33 cellular contexts compared by ENCODE assay signal in the genomic region with DNA sequence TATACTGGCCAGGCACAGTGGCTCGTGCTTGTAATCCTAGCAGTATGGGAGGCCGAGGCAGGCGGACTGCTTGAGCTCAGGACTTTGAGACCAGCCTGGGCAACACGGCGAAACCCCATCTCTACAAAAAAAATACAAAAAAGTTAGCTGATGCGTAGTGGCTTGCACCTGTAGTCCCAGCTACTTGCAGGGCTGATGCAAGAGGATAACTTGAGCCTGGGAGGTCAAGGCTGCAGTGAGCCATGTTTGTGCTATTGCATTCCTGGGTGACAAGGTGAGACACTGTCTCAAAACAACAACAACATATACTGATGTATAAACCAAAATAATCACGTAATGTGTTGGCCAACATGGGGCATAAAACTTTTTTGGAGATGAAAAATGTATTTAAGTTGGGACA. TPM values are rescaled to one million over a fixed set of nuclear protein-coding genes. Genes with fewer than 3 reads are reported as not detected.
"Had no signal": no experiment of that assay in that cellular context is flagged by ENCODE, and none has a peak within 500 bp of the region (broad histone marks: within the 10 kb centered on the region; RNA-seq: fewer than 3 reads in every experiment).

No MANE protein-coding gene starts in this region.

- H3K27ac Mint-ChIP-seq: activated CD4-positive, alpha-beta memory T cell treated with anti-CD3 and anti-CD28 coated beads, Interleukin-2, amount 10 ng/mL, durations not matched to agents 7 days and 5 days; activated CD4-positive, alpha-beta T cell treated with anti-CD3 and anti-CD28 coated beads, Interleukin-2, amount 10 ng/mL, durations not matched to agents 7 days and 5 days; activated CD8-positive, alpha-beta memory T cell treated with anti-CD3 and anti-CD28 coated beads, Interleukin-2, amount 10 ng/mL, durations not matched to agents 7 days and 5 days; activated naive CD4-positive, alpha-beta T cell treated with anti-CD3 and anti-CD28 coated beads for 36 hours; activated naive CD4-positive, alpha-beta T cell treated with anti-CD3 and anti-CD28 coated beads, Interleukin-2, amount 50 U/mL, for 24 hours; activated naive CD8-positive, alpha-beta T cell treated with anti-CD3 and anti-CD28 coated beads for 36 hours; activated naive CD8-positive, alpha-beta T cell treated with anti-CD3 and anti-CD28 coated beads, Interleukin-2, amount 50 U/mL, for 24 hours; activated T-helper 2 cell treated with anti-CD3 and anti-CD28 coated beads, Interferon-gamma antibody, Interleukin-2, Interleukin-4, amounts not matched to agents 10 μg/mL and 5 μg/mL and 100 μg/mL, durations not matched to agents 14 hours and 24 hours and 36 hours; endodermal cell had no signal

- H3K9me3 ChIP-seq: adrenal gland, body of pancreas, esophagus muscularis mucosa, gastrocnemius medialis, heart left ventricle had no signal

- H3K27ac ChIP-seq: adrenal gland, body of pancreas, esophagus muscularis mucosa, foreskin keratinocyte, gastrocnemius medialis, heart left ventricle had no signal

- H3K4me3 ChIP-seq: adrenal gland, body of pancreas, esophagus muscularis mucosa, gastrocnemius medialis, heart left ventricle had no signal

- H3K4me1 ChIP-seq: adrenal gland, body of pancreas, foreskin keratinocyte, gastrocnemius medialis had no signal

- H3K4me3 Mint-ChIP-seq: activated CD4-positive, alpha-beta memory T cell treated with anti-CD3 and anti-CD28 coated beads, Interleukin-2, amount 10 ng/mL, durations not matched to agents 7 days and 5 days; activated CD4-positive, alpha-beta T cell treated with anti-CD3 and anti-CD28 coated beads, Interleukin-2, amount 10 ng/mL, durations not matched to agents 7 days and 5 days; activated CD8-positive, alpha-beta memory T cell treated with anti-CD3 and anti-CD28 coated beads, Interleukin-2, amount 10 ng/mL, durations not matched to agents 7 days and 5 days; activated naive CD4-positive, alpha-beta T cell treated with anti-CD3 and anti-CD28 coated beads for 36 hours; activated naive CD4-positive, alpha-beta T cell treated with anti-CD3 and anti-CD28 coated beads, Interleukin-2, amount 50 U/mL, for 24 hours; activated naive CD8-positive, alpha-beta T cell treated with anti-CD3 and anti-CD28 coated beads for 36 hours; activated naive CD8-positive, alpha-beta T cell treated with anti-CD3 and anti-CD28 coated beads, Interleukin-2, amount 50 U/mL, for 24 hours; endodermal cell had no signal

- H3K27me3 Mint-ChIP-seq: activated CD4-positive, alpha-beta memory T cell treated with anti-CD3 and anti-CD28 coated beads, Interleukin-2, amount 10 ng/mL, durations not matched to agents 7 days and 5 days; activated CD4-positive, alpha-beta T cell treated with anti-CD3 and anti-CD28 coated beads, Interleukin-2, amount 10 ng/mL, durations not matched to agents 7 days and 5 days; activated CD8-positive, alpha-beta memory T cell treated with anti-CD3 and anti-CD28 coated beads, Interleukin-2, amount 10 ng/mL, durations not matched to agents 7 days and 5 days; activated naive CD4-positive, alpha-beta T cell treated with anti-CD3 and anti-CD28 coated beads, Interleukin-2, amount 50 U/mL, for 24 hours; activated naive CD8-positive, alpha-beta T cell treated with anti-CD3 and anti-CD28 coated beads for 36 hours; activated naive CD8-positive, alpha-beta T cell treated with anti-CD3 and anti-CD28 coated beads, Interleukin-2, amount 50 U/mL, for 24 hours had no signal

- H3K27me3 ChIP-seq: adrenal gland, body of pancreas, esophagus muscularis mucosa, foreskin keratinocyte, gastrocnemius medialis, heart left ventricle had no signal

- DNase-seq: activated CD4-positive, alpha-beta memory T cell treated with anti-CD3 and anti-CD28 coated beads, Interleukin-2, amount 10 ng/mL, durations not matched to agents 7 days and 5 days; activated CD4-positive, alpha-beta T cell treated with anti-CD3 and anti-CD28 coated beads for 1 hour; activated CD4-positive, alpha-beta T cell treated with anti-CD3 and anti-CD28 coated beads for 4 hours; activated CD4-positive, alpha-beta T cell treated with anti-CD3 and anti-CD28 coated beads, Interleukin-2, amount 10 ng/mL, durations not matched to agents 7 days and 5 days; activated CD4-positive, alpha-beta T cell treated with anti-CD3 and anti-CD28 coated beads, Interleukin-2, amount 50 U/mL, for 4 hours; activated CD8-positive, alpha-beta memory T cell treated with anti-CD3 and anti-CD28 coated beads, Interleukin-2, amount 10 ng/mL, durations not matched to agents 7 days and 5 days; activated CD8-positive, alpha-beta memory T cell treated with anti-CD3 and anti-CD28 coated beads, Interleukin-2, amount 50 U/mL, for 4 hours; activated effector memory CD4-positive, alpha-beta T cell treated with anti-CD3 and anti-CD28 coated beads, Interleukin-2, amount 50 U/mL, for 16 hours; activated naive CD4-positive, alpha-beta T cell treated with anti-CD3 and anti-CD28 coated beads for 36 hours; activated naive CD8-positive, alpha-beta T cell treated with anti-CD3 and anti-CD28 coated beads for 36 hours; activated naive CD8-positive, alpha-beta T cell treated with anti-CD3 and anti-CD28 coated beads, Interleukin-2, amount 50 U/mL, for 24 hours; activated T-cell treated with anti-CD3 and anti-CD28 coated beads, Interleukin-2, amount 50 U/mL, for 1 hour; adrenal gland; amygdala; aorta; body of pancreas; caudate nucleus; effector memory CD4-positive, alpha-beta T cell; endodermal cell; erythroblast; foreskin keratinocyte; gastrocnemius medialis; glutamatergic neuron; heart left ventricle; T-helper 2 cell had no signal

- ATAC-seq: activated CD8-positive, alpha-beta memory T cell treated with anti-CD3 and anti-CD28 coated beads, Interleukin-2, amount 10 ng/mL, durations not matched to agents 7 days and 5 days; activated naive CD8-positive, alpha-beta T cell treated with anti-CD3 and anti-CD28 coated beads, Interleukin-2, amount 50 U/mL, for 24 hours; body of pancreas; foreskin keratinocyte; gastrocnemius medialis; heart left ventricle had no signal

- FAIRE-seq: colon had no signal

- H3K9me3 Mint-ChIP-seq: activated CD4-positive, alpha-beta memory T cell treated with anti-CD3 and anti-CD28 coated beads, Interleukin-2, amount 10 ng/mL, durations not matched to agents 7 days and 5 days; activated CD4-positive, alpha-beta T cell treated with anti-CD3 and anti-CD28 coated beads, Interleukin-2, amount 10 ng/mL, durations not matched to agents 7 days and 5 days; activated naive CD4-positive, alpha-beta T cell treated with anti-CD3 and anti-CD28 coated beads for 36 hours; activated naive CD4-positive, alpha-beta T cell treated with anti-CD3 and anti-CD28 coated beads, Interleukin-2, amount 50 U/mL, for 24 hours; activated naive CD8-positive, alpha-beta T cell treated with anti-CD3 and anti-CD28 coated beads for 36 hours; activated naive CD8-positive, alpha-beta T cell treated with anti-CD3 and anti-CD28 coated beads, Interleukin-2, amount 50 U/mL, for 24 hours; activated T-helper 2 cell treated with anti-CD3 and anti-CD28 coated beads, Interferon-gamma antibody, Interleukin-2, Interleukin-4, amounts not matched to agents 10 μg/mL and 5 μg/mL and 100 μg/mL, durations not matched to agents 14 hours and 24 hours and 36 hours; endodermal cell had no signal

RNA-seq across cellular contexts. Expression of a gene that starts 13.8 kb away (rescaled TPM):
- total RNA-seq: activated CD4-positive, alpha-beta memory T cell treated with anti-CD3 and anti-CD28 coated beads, Interleukin-2, amount 10 ng/mL, durations not matched to agents 7 days and 5 days; activated CD4-positive, alpha-beta T cell treated with anti-CD3 and anti-CD28 coated beads, Interleukin-2, amount 10 ng/mL, durations not matched to agents 7 days and 5 days; activated CD8-positive, alpha-beta memory T cell treated with anti-CD3 and anti-CD28 coated beads for 36 hours; activated CD8-positive, alpha-beta memory T cell treated with anti-CD3 and anti-CD28 coated beads, Interleukin-2, amount 10 ng/mL, durations not matched to agents 7 days and 5 days; activated naive CD4-positive, alpha-beta T cell treated with anti-CD3 and anti-CD28 coated beads for 36 hours; activated naive CD8-positive, alpha-beta T cell treated with anti-CD3 and anti-CD28 coated beads for 36 hours; activated T-helper 2 cell treated with anti-CD3 and anti-CD28 coated beads, Interferon-gamma antibody, Interleukin-2, Interleukin-4, amounts not matched to agents 10 μg/mL and 5 μg/mL and 100 μg/mL, durations not matched to agents 14 hours and 24 hours and 36 hours; adrenal gland; aorta; body of pancreas; chondrocyte; dermis microvascular lymphatic vessel endothelial cell; esophagus muscularis mucosa; foreskin keratinocyte; gastrocnemius medialis; heart left ventricle; T-helper 1 cell treated with Interleukin-12 subunit alpha and Interleukin-12 subunit beta and Interleukin-4 antibody, amounts not matched to agents 30 ng/mL and 1 ng/mL, for 36 hours had no signal
- polyA plus RNA-seq: adrenal gland, aorta, foreskin keratinocyte, heart left ventricle had no signal
